ENCODE assay signal across 20 cellular contexts in genomic region chr2:200446612-200447011, GRCh38.
"Had no signal": no experiment of that assay in that cellular context is flagged by ENCODE, and none has a peak within 500 bp of the region (broad histone marks: within the 10 kb centered on the region; RNA-seq: fewer than 3 reads in every experiment).

No MANE protein-coding gene starts in this region.

- H3K4me1 ChIP-seq: psoas muscle, suprapubic skin had no signal

- H3K27me3 Mint-ChIP-seq: brain, naive B cell had no signal

- H3K4me3 ChIP-seq: dorsolateral prefrontal cortex, mucosa of descending colon, psoas muscle, suprapubic skin, vagina had no signal

- H3K9ac ChIP-seq: SK-N-SH had no signal

- H3K9me3 ChIP-seq: mucosa of descending colon, psoas muscle, SK-N-SH, suprapubic skin, vagina had no signal

- H3K27me3 ChIP-seq: dorsolateral prefrontal cortex, suprapubic skin, vagina had no signal

- H3K4me3 Mint-ChIP-seq: brain; immature natural killer cell; memory B cell; naive B cell; neural crest cell; T-helper 2 cell treated with Interferon-gamma antibody and Interleukin-4, amounts not matched to agents 5 μg/mL and 100 μg/mL, for 36 hours had no signal

- H3K27ac Mint-ChIP-seq: brain; immature natural killer cell; memory B cell; T-helper 2 cell treated with Interferon-gamma antibody and Interleukin-4, amounts not matched to agents 5 μg/mL and 100 μg/mL, for 36 hours had no signal

- FAIRE-seq: colon, TTC549 had no signal

- H3K4me2 ChIP-seq: SK-N-SH had no signal

- H3K9me3 Mint-ChIP-seq: brain; immature natural killer cell; neural crest cell; T-helper 2 cell treated with Interferon-gamma antibody and Interleukin-4, amounts not matched to agents 5 μg/mL and 100 μg/mL, for 36 hours had no signal

- H3K4me1 Mint-ChIP-seq: immature natural killer cell, neural crest cell had no signal

- H3K27ac ChIP-seq: psoas muscle, suprapubic skin, vagina had no signal

- H3K36me3 Mint-ChIP-seq: memory B cell, naive B cell had no signal

- ATAC-seq: mucosa of descending colon, psoas muscle, right cardiac atrium had no signal

- DNase-seq: activated CD8-positive, alpha-beta memory T cell treated with anti-CD3 and anti-CD28 coated beads, Interleukin-2, amount 50 U/mL, for 48 hours; anterior cingulate cortex; dorsolateral prefrontal cortex; immature natural killer cell; mucosa of descending colon; naive B cell; psoas muscle; right cardiac atrium; SK-N-SH; stimulated activated CD4-positive, alpha-beta T cell treated with anti-CD3 and anti-CD28 coated beads, Interleukin-4, amount 100 ng/mL, for 24 hours; stimulated activated naive CD4-positive, alpha-beta T cell; trophoblast cell had no signal
